ENCODE assay signal across 20 cellular contexts in the genomic region with DNA sequence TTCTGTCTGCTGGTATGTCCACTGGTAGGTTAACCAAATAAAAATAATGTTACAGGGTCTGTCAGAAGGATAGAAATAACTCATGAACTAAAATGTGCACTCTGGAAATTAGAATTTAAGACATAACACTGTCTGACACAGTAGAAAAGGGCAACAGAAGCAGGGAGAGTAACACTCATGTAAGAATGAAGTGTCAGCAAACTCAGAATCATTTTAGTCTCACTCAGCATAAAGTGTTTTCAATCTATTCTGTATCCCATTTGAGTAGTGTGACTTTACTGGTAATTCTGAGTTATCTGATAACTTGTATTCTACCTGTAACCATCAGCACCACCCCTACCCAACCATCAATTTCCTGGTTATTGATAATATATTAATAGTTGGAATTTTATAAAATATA.
DNase-seq lines count a peak whose midpoint lies in the region; ATAC-seq, FAIRE-seq and TF ChIP-seq lines count a peak whose summit lies in the region.
"Had no signal": no experiment of that assay in that cellular context is flagged by ENCODE, and none has a peak within 500 bp of the region (broad histone marks: within the 10 kb centered on the region; RNA-seq: fewer than 3 reads in every experiment).

No MANE protein-coding gene starts in this region.

- H4K5ac ChIP-seq in IMR-90 (ENCODE audit: low read depth, low read length), result no peak overlapping the region

- dilution Hi-C loops in IMR-90 (cut with HindIII; ENCODE audit: low sequenced_read_pairs, unreplicated experiment), result no loop called here

- H4K20me1 ChIP-seq in IMR-90 (ENCODE audit: insufficient read depth, low read length), result no peaks in the 10 kb centered on the region
- H4K20me1 ChIP-seq in HepG2 (ENCODE audit: insufficient read depth, low read length), result no peaks in the 10 kb centered on the region

- H2BK20ac ChIP-seq in IMR-90 (ENCODE audit: low read depth, low read length), result no peak overlapping the region

- no peak overlapping the region for H4K8ac ChIP-seq in IMR-90 (ENCODE audit: low read depth in 2 of 2, low read length in 2 of 2)

- no peak overlapping the region for H3K4ac ChIP-seq in IMR-90 (ENCODE audit: low read depth, low read length)

- in situ Hi-C loops in IMR-90 (cut with MboI; ENCODE audit: low sequenced_read_pairs) (no loop called here), HepG2 (cut with HindIII; ENCODE audit: extremely low pct_ligation_motif_present, low pct_unique_long_range_greater_than_20kb) (no loop called here)

- H2BK5ac ChIP-seq in IMR-90 (ENCODE audit: low read depth, low read length, poor library complexity, severe bottlenecking), result no peak overlapping the region

- no peaks in the 10 kb centered on the region for H3K79me2 ChIP-seq in HepG2 (ENCODE audit: insufficient read depth, low read length)

- H3K9ac ChIP-seq in IMR-90 (ENCODE audit: low read depth, low read length) (no peak overlapping the region), HepG2 (ENCODE audit: insufficient read depth, low read depth, low read length) (no peak overlapping the region)
- H3K9ac ChIP-seq: BLaER1 treated with 17β-estradiol and CSF1 and Interleukin-3, amounts not matched to agents 10 nM and 100 nM; GM23248 had no signal

- H2AK5ac ChIP-seq in IMR-90 (ENCODE audit: low read depth, low read length), result no peak overlapping the region

- TF ChIP-seq CTCF in IMR-90 (conservative IDR thresholded peaks at IDR 0.05; ENCODE audit: low read depth, low read length), result no peak
- TF ChIP-seq CTCF in HepG2 (CRISPR knock-in tag; IDR thresholded peaks at IDR 0.05), result no peak

- POLR2A ChIA-PET in IMR-90 (lab: Charles Lee; ENCODE audit: unreplicated experiment) (interaction anchor here (0.6 kb wide), 1 partner anchor 29 kb away, joined by 3 read pairs; no protein-coding TSS in a partner anchor), HepG2 (lab: Yijun Ruan, JAX) (no interaction called here)

- H4K91ac ChIP-seq in IMR-90 (ENCODE audit: insufficient read depth, low read depth, low read length), result no peak overlapping the region

- BruUV-seq in IMR-90 (replicated peaks; lab: Mats Ljungman, UMichigan) (no TSS peak), HepG2 (replicated peaks; lab: Mats Ljungman, UMichigan) (no TSS peak)

- CTCF ChIA-PET in IMR-90 (lab: Yijun Ruan, JAX), result interaction anchor here (0.6 kb wide), 1 partner anchor 8 kb away, joined by 3 read pairs; no protein-coding TSS in a partner anchor
- CTCF ChIA-PET in HepG2 (lab: Yijun Ruan, JAX; ENCODE audit: low intra/inter-chr PET ratio, low total read pairs), result no interaction called here

- no peak overlapping the region for H2AFZ ChIP-seq in IMR-90 (replicated peaks; ENCODE audit: low read length, poor library complexity)
- no peak overlapping the region for H2AFZ ChIP-seq in HepG2 (ENCODE audit: low read length)
- H2AFZ ChIP-seq: GM23248 had no signal

- H3K4me2 ChIP-seq in IMR-90 (ENCODE audit: low read depth, low read length) (no peak overlapping the region), HepG2 (ENCODE audit: low read depth, low read length) (no peak overlapping the region)
- H3K4me2 ChIP-seq: BLaER1 treated with 17β-estradiol and CSF1 and Interleukin-3, amounts not matched to agents 10 nM and 100 nM had no signal

- no peak overlapping the region for H3K14ac ChIP-seq in IMR-90 (replicated peaks; ENCODE audit: low read depth, low read length)

- H3K4me1 ChIP-seq in IMR-90 (ENCODE audit: control insufficient read depth, insufficient read depth, low read length) (no peaks in the 10 kb centered on the region), HepG2 (ENCODE audit: insufficient read depth, low read length) (peaks cover 6% of the 10 kb centered on the region; the same call in 1 of the 2 replicates)
- H3K4me1 ChIP-seq: BE2C had no signal

- H3K23ac ChIP-seq in IMR-90 (ENCODE audit: low read depth, low read length), result no peak overlapping the region

- no peak for TF ChIP-seq POLR2A in IMR-90 (IDR thresholded peaks at IDR 0.05; ENCODE audit: low read depth, low read length)
- no peak for TF ChIP-seq POLR2A in HepG2 (IDR thresholded peaks at IDR 0.05; ENCODE audit: insufficient read depth in 1 of 2, low read depth in 2 of 2, low read length in 2 of 2)

- H2BK120ac ChIP-seq in IMR-90 (ENCODE audit: low read depth, low read length), result no peak overlapping the region

- H3K36me3 ChIP-seq in IMR-90 (ENCODE audit: control insufficient read depth, insufficient read depth, low read length) (peaks cover 3% of the 10 kb centered on the region), HepG2 (replicated peaks in 1 of 2; ENCODE audit: control insufficient read depth in 1 of 2, insufficient read depth in 2 of 2, low read length in 2 of 2) (peaks cover 5 to 24% of the 10 kb centered on the region in 2 experiments)
- H3K36me3 ChIP-seq: BE2C had no signal

- no peak overlapping the region for H3K56ac ChIP-seq in IMR-90 (ENCODE audit: extremely low read depth, insufficient read depth, low read length)

- peaks cover 0 to 4% of the 10 kb centered on the region in 2 experiments; a peak in 2 of 4 replicates for H3K79me1 ChIP-seq in IMR-90 (ENCODE audit: low read depth in 1 of 2, low read length in 2 of 2)

- DNase-seq in IMR-90, result no peak
- peak; percentile 6 for DNase-seq in RPMI8226
- no peak for DNase-seq in HepG2 (ENCODE audit: low spot score)
- no peak for DNase-seq in AML-193 (lab: John Stamatoyannopoulos, UW)
- DNase-seq in left lobe of liver (ENCODE audit: low spot score), result no peak
- DNase-seq: BE2C; CD4-positive, alpha-beta T cell; CD8-positive, alpha-beta memory T cell; DMS 273 treated with DMSO at 0.1 percent for 48 hours; DMS79; EL; GF-D8; GM23248; H7; HCEC 1CT had no signal

- TF ChIP-seq EP300 in HepG2 (IDR thresholded peaks at IDR 0.05; ENCODE audit: low read depth in 2 of 2, low read length in 2 of 2) (no peak), HepG2 (CRISPR knock-in tag; IDR thresholded peaks at IDR 0.05; ENCODE audit: borderline replicate concordance) (no peak)

- H3K27ac ChIP-seq in IMR-90 (ENCODE audit: insufficient read depth, low read length), result no peak overlapping the region
- H3K27ac ChIP-seq in HepG2 (ENCODE audit: extremely low read length, insufficient read depth, low read length), result no peak overlapping the region
- H3K27ac ChIP-seq: BLaER1 treated with 17β-estradiol and CSF1 and Interleukin-3, amounts not matched to agents 10 nM and 100 nM; GM23248 had no signal

- ATAC-seq in IMR-90 (ENCODE audit: low read depth) (no peak), HepG2 (no peak), HG03097 (IDR thresholded peaks at IDR 0.05; ENCODE audit: low FRiP score, unreplicated experiment) (no peak), left lobe of liver (no peak)

- H3K9me3 ChIP-seq in IMR-90 (ENCODE audit: control insufficient read depth, insufficient read depth, low read length), result no peaks in the 10 kb centered on the region
- no peaks in the 10 kb centered on the region for H3K9me3 ChIP-seq in HepG2 (ENCODE audit: low read length)
- H3K9me3 ChIP-seq: BE2C; BLaER1 treated with 17β-estradiol and CSF1 and Interleukin-3, amounts not matched to agents 10 nM and 100 nM had no signal

- TF ChIP-seq RAD21 in IMR-90 (IDR thresholded peaks at IDR 0.05; ENCODE audit: low read length), result no peak
- no peak for TF ChIP-seq RAD21 in HepG2 (CRISPR knock-in tag; IDR thresholded peaks at IDR 0.05)

- intact Hi-C loops in IMR-90 (cut with micrococcal nuclease) (loop anchor here (2.0 kb wide), 1 partner anchor 14 kb away; no protein-coding TSS in a partner anchor), HepG2 (cut with micrococcal nuclease; ENCODE audit: unreplicated experiment) (no loop called here)

- H2BK15ac ChIP-seq in IMR-90 (ENCODE audit: low read depth, low read length), result no peak overlapping the region

- H2AK9ac ChIP-seq in IMR-90 (replicated peaks; ENCODE audit: low read depth, low read length, poor library complexity), result no peak overlapping the region

- FAIRE-seq in HepG2 (lab: Jason Lieb, UNC), result no peak
- FAIRE-seq: D721Med, GM12892, H1 had no signal

- no peaks in the 10 kb centered on the region for H3K9me1 ChIP-seq in IMR-90 (ENCODE audit: insufficient read depth, low read length)

- no peak overlapping the region for H3K18ac ChIP-seq in IMR-90 (ENCODE audit: low read depth, low read length)

- H3K4me3 ChIP-seq in IMR-90 (ENCODE audit: insufficient read depth, low read depth, low read length), result no peak overlapping the region
- no peak overlapping the region for H3K4me3 ChIP-seq in HepG2 (replicated peaks in 1 of 3; ENCODE audit: insufficient read depth in 1 of 3, low read depth in 2 of 3, low read length in 3 of 3)
- H3K4me3 ChIP-seq: BLaER1 treated with 17β-estradiol and CSF1 and Interleukin-3, amounts not matched to agents 10 nM and 100 nM; GM23248 had no signal

- H3K27me3 ChIP-seq in IMR-90 (ENCODE audit: control insufficient read depth, insufficient read depth, low read length), result no peaks in the 10 kb centered on the region
- H3K27me3 ChIP-seq in HepG2 (ENCODE audit: control insufficient read depth in 1 of 2, insufficient read depth in 2 of 2, low read length in 2 of 2), result no peaks in the 10 kb centered on the region
- H3K27me3 ChIP-seq: BE2C; BLaER1 treated with 17β-estradiol and CSF1 and Interleukin-3, amounts not matched to agents 10 nM and 100 nM had no signal

TF ChIP-seq in IMR-90, 13 proteins besides CTCF, POLR2A, EP300 and RAD21:
- peak; percentile 60; the same call in 1 of the 2 replicates for TF ChIP-seq MAFK (IDR thresholded peaks at IDR 0.05; ENCODE audit: low read depth, low read length)
- TF ChIP-seq, protein P1, sequence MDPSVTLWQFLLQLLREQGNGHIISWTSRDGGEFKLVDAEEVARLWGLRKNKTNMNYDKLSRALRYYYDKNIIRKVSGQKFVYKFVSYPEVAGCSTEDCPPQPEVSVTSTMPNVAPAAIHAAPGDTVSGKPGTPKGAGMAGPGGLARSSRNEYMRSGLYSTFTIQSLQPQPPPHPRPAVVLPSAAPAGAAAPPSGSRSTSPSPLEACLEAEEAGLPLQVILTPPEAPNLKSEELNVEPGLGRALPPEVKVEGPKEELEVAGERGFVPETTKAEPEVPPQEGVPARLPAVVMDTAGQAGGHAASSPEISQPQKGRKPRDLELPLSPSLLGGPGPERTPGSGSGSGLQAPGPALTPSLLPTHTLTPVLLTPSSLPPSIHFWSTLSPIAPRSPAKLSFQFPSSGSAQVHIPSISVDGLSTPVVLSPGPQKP (IDR thresholded peaks at IDR 0.05; ENCODE audit: borderline replicate concordance, low read depth, low read length), result no peak

TF ChIP-seq in HepG2, 621 proteins besides CTCF, POLR2A, EP300 and RAD21:
- TF ChIP-seq MAFK (conservative IDR thresholded peaks at IDR 0.05 in 1 of 2, IDR thresholded peaks at IDR 0.05 in 1 of 2; ENCODE audit: low read length in 2 of 2) (peak; percentile 52 to 78; a peak in 2 of 4 replicates), GZF1 (CRISPR knock-in tag; IDR thresholded peaks at IDR 0.05) (no peak), MAFF (IDR thresholded peaks at IDR 0.05; ENCODE audit: low read depth, low read length) (peak; percentile 75), ZNF225 (CRISPR knock-in tag; IDR thresholded peaks at IDR 0.05) (no peak), FOXC1 (CRISPR knock-in tag; IDR thresholded peaks at IDR 0.05; ENCODE audit: borderline replicate concordance) (no peak), ZFP41 (CRISPR knock-in tag; IDR thresholded peaks at IDR 0.05; ENCODE audit: borderline replicate concordance) (no peak)
